1 cellular context compared by ENCODE assay signal in genomic region chr6:7121704-7122241, GRCh38.
TF ChIP-seq lines count a peak whose summit lies in the region.

No MANE protein-coding gene starts in this region.

TF ChIP-seq in liver, 16 proteins besides CTCF, POLR2A, EP300 and RAD21 (continued from another document):
- TF ChIP-seq ZBTB33 (IDR thresholded peaks at IDR 0.05) (peak; percentile 50), HNF4A (conservative IDR thresholded peaks at IDR 0.05) (peak; percentile 43 to 75), NR2F2 (IDR thresholded peaks at IDR 0.05) (no peak), MAX (IDR thresholded peaks at IDR 0.05) (no peak), FOXA1 (IDR thresholded peaks at IDR 0.05) (no peak), JUND (IDR thresholded peaks at IDR 0.05) (peak in 1 of 2 donors; percentile 67), FOXA2 (IDR thresholded peaks at IDR 0.05) (no peak), GABPA (IDR thresholded peaks at IDR 0.05 in 1 of 2, conservative IDR thresholded peaks at IDR 0.05 in 1 of 2) (no peak), RXRA (IDR thresholded peaks at IDR 0.05) (peak; percentile 20 to 81)
TF ChIP-seq in liver: peak in this region for 6.
